1 cellular context compared by ENCODE assay signal in genomic region chr5:69038539-69038938, GRCh38.
A peak's percentile ranks its signal among the peaks of the same experiment; 100 is the strongest.
TF ChIP-seq lines count a peak whose summit lies in the region.

No MANE protein-coding gene starts in this region.

TF ChIP-seq in K562, 482 proteins besides CTCF, POLR2A, EP300 and RAD21 (continued from another document):
- TF ChIP-seq, protein P1, sequence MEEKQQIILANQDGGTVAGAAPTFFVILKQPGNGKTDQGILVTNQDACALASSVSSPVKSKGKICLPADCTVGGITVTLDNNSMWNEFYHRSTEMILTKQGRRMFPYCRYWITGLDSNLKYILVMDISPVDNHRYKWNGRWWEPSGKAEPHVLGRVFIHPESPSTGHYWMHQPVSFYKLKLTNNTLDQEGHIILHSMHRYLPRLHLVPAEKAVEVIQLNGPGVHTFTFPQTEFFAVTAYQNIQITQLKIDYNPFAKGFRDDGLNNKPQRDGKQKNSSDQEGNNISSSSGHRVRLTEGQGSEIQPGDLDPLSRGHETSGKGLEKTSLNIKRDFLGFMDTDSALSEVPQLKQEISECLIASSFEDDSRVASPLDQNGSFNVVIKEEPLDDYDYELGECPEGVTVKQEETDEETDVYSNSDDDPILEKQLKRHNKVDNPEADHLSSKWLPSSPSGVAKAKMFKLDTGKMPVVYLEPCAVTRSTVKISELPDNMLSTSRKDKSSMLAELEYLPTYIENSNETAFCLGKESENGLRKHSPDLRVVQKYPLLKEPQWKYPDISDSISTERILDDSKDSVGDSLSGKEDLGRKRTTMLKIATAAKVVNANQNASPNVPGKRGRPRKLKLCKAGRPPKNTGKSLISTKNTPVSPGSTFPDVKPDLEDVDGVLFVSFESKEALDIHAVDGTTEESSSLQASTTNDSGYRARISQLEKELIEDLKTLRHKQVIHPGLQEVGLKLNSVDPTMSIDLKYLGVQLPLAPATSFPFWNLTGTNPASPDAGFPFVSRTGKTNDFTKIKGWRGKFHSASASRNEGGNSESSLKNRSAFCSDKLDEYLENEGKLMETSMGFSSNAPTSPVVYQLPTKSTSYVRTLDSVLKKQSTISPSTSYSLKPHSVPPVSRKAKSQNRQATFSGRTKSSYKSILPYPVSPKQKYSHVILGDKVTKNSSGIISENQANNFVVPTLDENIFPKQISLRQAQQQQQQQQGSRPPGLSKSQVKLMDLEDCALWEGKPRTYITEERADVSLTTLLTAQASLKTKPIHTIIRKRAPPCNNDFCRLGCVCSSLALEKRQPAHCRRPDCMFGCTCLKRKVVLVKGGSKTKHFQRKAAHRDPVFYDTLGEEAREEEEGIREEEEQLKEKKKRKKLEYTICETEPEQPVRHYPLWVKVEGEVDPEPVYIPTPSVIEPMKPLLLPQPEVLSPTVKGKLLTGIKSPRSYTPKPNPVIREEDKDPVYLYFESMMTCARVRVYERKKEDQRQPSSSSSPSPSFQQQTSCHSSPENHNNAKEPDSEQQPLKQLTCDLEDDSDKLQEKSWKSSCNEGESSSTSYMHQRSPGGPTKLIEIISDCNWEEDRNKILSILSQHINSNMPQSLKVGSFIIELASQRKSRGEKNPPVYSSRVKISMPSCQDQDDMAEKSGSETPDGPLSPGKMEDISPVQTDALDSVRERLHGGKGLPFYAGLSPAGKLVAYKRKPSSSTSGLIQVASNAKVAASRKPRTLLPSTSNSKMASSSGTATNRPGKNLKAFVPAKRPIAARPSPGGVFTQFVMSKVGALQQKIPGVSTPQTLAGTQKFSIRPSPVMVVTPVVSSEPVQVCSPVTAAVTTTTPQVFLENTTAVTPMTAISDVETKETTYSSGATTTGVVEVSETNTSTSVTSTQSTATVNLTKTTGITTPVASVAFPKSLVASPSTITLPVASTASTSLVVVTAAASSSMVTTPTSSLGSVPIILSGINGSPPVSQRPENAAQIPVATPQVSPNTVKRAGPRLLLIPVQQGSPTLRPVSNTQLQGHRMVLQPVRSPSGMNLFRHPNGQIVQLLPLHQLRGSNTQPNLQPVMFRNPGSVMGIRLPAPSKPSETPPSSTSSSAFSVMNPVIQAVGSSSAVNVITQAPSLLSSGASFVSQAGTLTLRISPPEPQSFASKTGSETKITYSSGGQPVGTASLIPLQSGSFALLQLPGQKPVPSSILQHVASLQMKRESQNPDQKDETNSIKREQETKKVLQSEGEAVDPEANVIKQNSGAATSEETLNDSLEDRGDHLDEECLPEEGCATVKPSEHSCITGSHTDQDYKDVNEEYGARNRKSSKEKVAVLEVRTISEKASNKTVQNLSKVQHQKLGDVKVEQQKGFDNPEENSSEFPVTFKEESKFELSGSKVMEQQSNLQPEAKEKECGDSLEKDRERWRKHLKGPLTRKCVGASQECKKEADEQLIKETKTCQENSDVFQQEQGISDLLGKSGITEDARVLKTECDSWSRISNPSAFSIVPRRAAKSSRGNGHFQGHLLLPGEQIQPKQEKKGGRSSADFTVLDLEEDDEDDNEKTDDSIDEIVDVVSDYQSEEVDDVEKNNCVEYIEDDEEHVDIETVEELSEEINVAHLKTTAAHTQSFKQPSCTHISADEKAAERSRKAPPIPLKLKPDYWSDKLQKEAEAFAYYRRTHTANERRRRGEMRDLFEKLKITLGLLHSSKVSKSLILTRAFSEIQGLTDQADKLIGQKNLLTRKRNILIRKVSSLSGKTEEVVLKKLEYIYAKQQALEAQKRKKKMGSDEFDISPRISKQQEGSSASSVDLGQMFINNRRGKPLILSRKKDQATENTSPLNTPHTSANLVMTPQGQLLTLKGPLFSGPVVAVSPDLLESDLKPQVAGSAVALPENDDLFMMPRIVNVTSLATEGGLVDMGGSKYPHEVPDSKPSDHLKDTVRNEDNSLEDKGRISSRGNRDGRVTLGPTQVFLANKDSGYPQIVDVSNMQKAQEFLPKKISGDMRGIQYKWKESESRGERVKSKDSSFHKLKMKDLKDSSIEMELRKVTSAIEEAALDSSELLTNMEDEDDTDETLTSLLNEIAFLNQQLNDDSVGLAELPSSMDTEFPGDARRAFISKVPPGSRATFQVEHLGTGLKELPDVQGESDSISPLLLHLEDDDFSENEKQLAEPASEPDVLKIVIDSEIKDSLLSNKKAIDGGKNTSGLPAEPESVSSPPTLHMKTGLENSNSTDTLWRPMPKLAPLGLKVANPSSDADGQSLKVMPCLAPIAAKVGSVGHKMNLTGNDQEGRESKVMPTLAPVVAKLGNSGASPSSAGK (IDR thresholded peaks at IDR 0.05), result no peak
- TF ChIP-seq, protein P2, sequence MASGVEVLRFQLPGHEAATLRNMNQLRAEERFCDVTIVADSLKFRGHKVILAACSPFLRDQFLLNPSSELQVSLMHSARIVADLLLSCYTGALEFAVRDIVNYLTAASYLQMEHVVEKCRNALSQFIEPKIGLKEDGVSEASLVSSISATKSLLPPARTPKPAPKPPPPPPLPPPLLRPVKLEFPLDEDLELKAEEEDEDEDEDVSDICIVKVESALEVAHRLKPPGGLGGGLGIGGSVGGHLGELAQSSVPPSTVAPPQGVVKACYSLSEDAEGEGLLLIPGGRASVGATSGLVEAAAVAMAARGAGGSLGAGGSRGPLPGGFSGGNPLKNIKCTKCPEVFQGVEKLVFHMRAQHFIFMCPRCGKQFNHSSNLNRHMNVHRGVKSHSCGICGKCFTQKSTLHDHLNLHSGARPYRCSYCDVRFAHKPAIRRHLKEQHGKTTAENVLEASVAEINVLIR (CRISPR knock-in tag; IDR thresholded peaks at IDR 0.05), result no peak
- TF ChIP-seq SIRT6 (IDR thresholded peaks at IDR 0.05; ENCODE audit: low read depth, low read length) (no peak), MBD1 (CRISPR knock-in tag; IDR thresholded peaks at IDR 0.05) (no peak), ZBTB17 (CRISPR knock-in tag; IDR thresholded peaks at IDR 0.05) (no peak), CEBPB (tag; IDR thresholded peaks at IDR 0.05) (peak; percentile 46; the same call in 1 of the 2 replicates)
